Comparison of ENCODE assay signal across 30 cellular contexts in the genomic region with DNA sequence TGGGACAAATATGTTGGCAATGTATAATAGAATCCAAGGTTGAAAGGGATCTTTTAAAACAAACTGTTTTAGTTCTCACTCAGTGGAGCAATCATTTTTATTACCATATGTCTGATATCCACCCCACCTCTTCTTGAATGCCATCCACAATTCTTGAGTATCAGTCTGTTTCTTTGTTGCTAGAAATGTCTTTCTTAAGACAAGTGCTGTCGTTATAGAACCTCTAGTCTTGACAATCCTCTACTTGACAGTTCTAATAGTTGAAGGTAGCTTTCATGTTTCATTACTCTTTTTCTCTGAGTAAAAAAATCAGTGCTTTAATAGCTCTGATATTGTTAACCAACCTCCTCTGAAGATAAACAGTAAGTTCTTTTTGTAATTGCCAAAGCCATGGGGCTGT.
"Had no signal": no experiment of that assay in that cellular context is flagged by ENCODE, and none has a peak within 500 bp of the region (broad histone marks: within the 10 kb centered on the region; RNA-seq: fewer than 3 reads in every experiment).

No MANE protein-coding gene starts in this region.

- H3K4me3 Mint-ChIP-seq: naive thymus-derived CD8-positive, alpha-beta T cell; natural killer cell treated with Interleukin-12 subunit alpha and Interleukin-12 subunit beta and Interleukin-15 and Interleukin-18, amount 100 ng/mL, for 72 hours; nephron progenitor cell; neural progenitor cell; stimulated activated effector memory CD8-positive, alpha-beta T cell treated with anti-CD3 and anti-CD28 coated beads, Interleukin-12 subunit alpha, Interleukin-12 subunit beta, amount 100 ng/mL, for 72 hours; stimulated activated naive B cell treated with anti-CD40 and anti-IgM and Interleukin-4, amounts not matched to agents 10 μg/mL and 1 μg/mL and 100 μg/mL, for 72 hours; stimulated activated naive CD8-positive, alpha-beta T cell treated with anti-CD3 and anti-CD28 coated beads, Interleukin-15, amount 100 ng/mL, for 72 hours; type B pancreatic cell had no signal

- H3K79me2 ChIP-seq: parathyroid adenoma had no signal

- DNase-seq: naive thymus-derived CD8-positive, alpha-beta T cell; nephron progenitor cell; occipital lobe; ovary; posterior cingulate gyrus; psoas muscle; right cardiac atrium; right lobe of liver; sigmoid colon; small intestine; stimulated activated CD4-positive, alpha-beta T cell treated with anti-CD3 and anti-CD28 coated beads, Interleukin-15, amount 100 ng/mL, for 24 hours; stimulated activated CD4-positive, alpha-beta T cell treated with anti-CD3 and anti-CD28 coated beads, Interleukin-2, amount 100 ng/mL, for 24 hours; stimulated activated CD4-positive, alpha-beta T cell treated with anti-CD3 and anti-CD28 coated beads, Interleukin-2, amount 100 ng/mL, for 48 hours; stimulated activated CD4-positive, alpha-beta T cell treated with anti-CD3 and anti-CD28 coated beads, Interleukin-4, amount 100 ng/mL, for 24 hours; stimulated activated naive B cell treated with anti-CD40 and anti-IgM and Interleukin-4, amounts not matched to agents 10 μg/mL and 1 μg/mL and 100 μg/mL, for 72 hours; stimulated activated naive CD8-positive, alpha-beta T cell treated with anti-CD3 and anti-CD28 coated beads, Interleukin-15, amount 100 ng/mL, for 72 hours; stimulated activated naive CD8-positive, alpha-beta T cell treated with anti-CD3 and anti-CD28 coated beads, Interleukin-15, Interleukin-2, amounts not matched to agents 100 U/mL and 50 U/mL, for 24 hours; substantia nigra; testis; tibial artery; transverse colon; upper lobe of right lung; uterus had no signal

- H2AFZ ChIP-seq: neural progenitor cell, parathyroid adenoma had no signal

- H3K27ac Mint-ChIP-seq: naive thymus-derived CD8-positive, alpha-beta T cell; natural killer cell treated with Interleukin-12 subunit alpha and Interleukin-12 subunit beta and Interleukin-15 and Interleukin-18, amount 100 ng/mL, for 72 hours; nephron progenitor cell; neural progenitor cell; stimulated activated effector memory CD8-positive, alpha-beta T cell treated with anti-CD3 and anti-CD28 coated beads, Interleukin-12 subunit alpha, Interleukin-12 subunit beta, amount 100 ng/mL, for 72 hours; stimulated activated naive B cell treated with anti-CD40 and anti-IgM and Interleukin-4, amounts not matched to agents 10 μg/mL and 1 μg/mL and 100 μg/mL, for 72 hours; stimulated activated naive CD8-positive, alpha-beta T cell treated with anti-CD3 and anti-CD28 coated beads, Interleukin-15, amount 100 ng/mL, for 72 hours; type B pancreatic cell had no signal

- ATAC-seq: naive thymus-derived CD8-positive, alpha-beta T cell; natural killer cell treated with Interleukin-12 subunit alpha and Interleukin-12 subunit beta and Interleukin-15 and Interleukin-18, amount 100 ng/mL, for 72 hours; psoas muscle; right cardiac atrium; right lobe of liver; stimulated activated effector memory CD8-positive, alpha-beta T cell treated with anti-CD3 and anti-CD28 coated beads, Interleukin-12 subunit alpha, Interleukin-12 subunit beta, amount 100 ng/mL, for 72 hours; stimulated activated naive B cell treated with anti-CD40 and anti-IgM and Interleukin-4, amounts not matched to agents 10 μg/mL and 1 μg/mL and 100 μg/mL, for 72 hours; stimulated activated naive CD8-positive, alpha-beta T cell treated with anti-CD3 and anti-CD28 coated beads, Interleukin-15, amount 100 ng/mL, for 72 hours; stimulated activated naive CD8-positive, alpha-beta T cell treated with anti-CD3 and anti-CD28 coated beads, Interleukin-15, Interleukin-2, amounts not matched to agents 100 U/mL and 50 U/mL, for 24 hours; upper lobe of right lung had no signal

- H3K36me3 Mint-ChIP-seq: natural killer cell treated with Interleukin-12 subunit alpha and Interleukin-12 subunit beta and Interleukin-15 and Interleukin-18, amount 100 ng/mL, for 72 hours; neural progenitor cell; stimulated activated effector memory CD8-positive, alpha-beta T cell treated with anti-CD3 and anti-CD28 coated beads, Interleukin-12 subunit alpha, Interleukin-12 subunit beta, amount 100 ng/mL, for 72 hours; stimulated activated naive B cell treated with anti-CD40 and anti-IgM and Interleukin-4, amounts not matched to agents 10 μg/mL and 1 μg/mL and 100 μg/mL, for 72 hours had no signal

- H3K4me1 Mint-ChIP-seq: naive thymus-derived CD8-positive, alpha-beta T cell; nephron progenitor cell; stimulated activated effector memory CD8-positive, alpha-beta T cell treated with anti-CD3 and anti-CD28 coated beads, Interleukin-12 subunit alpha, Interleukin-12 subunit beta, amount 100 ng/mL, for 72 hours; stimulated activated naive B cell treated with anti-CD40 and anti-IgM and Interleukin-4, amounts not matched to agents 10 μg/mL and 1 μg/mL and 100 μg/mL, for 72 hours; stimulated activated naive CD8-positive, alpha-beta T cell treated with anti-CD3 and anti-CD28 coated beads, Interleukin-15, amount 100 ng/mL, for 72 hours had no signal

- H3K27me3 ChIP-seq: neural progenitor cell, ovary, right lobe of liver, sigmoid colon, suprapubic skin, testis, tibial artery, transverse colon, upper lobe of right lung, uterus had no signal

- H3K9me3 Mint-ChIP-seq: type B pancreatic cell had no signal

- H3K9me3 ChIP-seq: ovary, psoas muscle, right lobe of liver, sigmoid colon, suprapubic skin, testis, tibial artery, transverse colon, upper lobe of right lung, uterus had no signal

- H3K36me3 ChIP-seq: neural progenitor cell, ovary, right lobe of liver, sigmoid colon, suprapubic skin, tibial artery, transverse colon, upper lobe of right lung, uterus had no signal

- H3K4me3 ChIP-seq: neural progenitor cell, ovary, psoas muscle, right lobe of liver, sigmoid colon, suprapubic skin, testis, tibial artery, transverse colon, upper lobe of right lung, uterus had no signal

- H3K27me3 Mint-ChIP-seq: naive thymus-derived CD8-positive, alpha-beta T cell; natural killer cell treated with Interleukin-12 subunit alpha and Interleukin-12 subunit beta and Interleukin-15 and Interleukin-18, amount 100 ng/mL, for 72 hours; progenitor cell of endocrine pancreas; stimulated activated naive B cell treated with anti-CD40 and anti-IgM and Interleukin-4, amounts not matched to agents 10 μg/mL and 1 μg/mL and 100 μg/mL, for 72 hours; stimulated activated naive CD8-positive, alpha-beta T cell treated with anti-CD3 and anti-CD28 coated beads, Interleukin-15, amount 100 ng/mL, for 72 hours; type B pancreatic cell had no signal

- H3K27ac ChIP-seq: neural progenitor cell, ovary, parathyroid adenoma, psoas muscle, right lobe of liver, sigmoid colon, suprapubic skin, testis, tibial artery, transverse colon, upper lobe of right lung, uterus had no signal

- H3K9ac ChIP-seq: neural progenitor cell, parathyroid adenoma had no signal
